ENCODE assay signal across 1 cellular context in the genomic region with DNA sequence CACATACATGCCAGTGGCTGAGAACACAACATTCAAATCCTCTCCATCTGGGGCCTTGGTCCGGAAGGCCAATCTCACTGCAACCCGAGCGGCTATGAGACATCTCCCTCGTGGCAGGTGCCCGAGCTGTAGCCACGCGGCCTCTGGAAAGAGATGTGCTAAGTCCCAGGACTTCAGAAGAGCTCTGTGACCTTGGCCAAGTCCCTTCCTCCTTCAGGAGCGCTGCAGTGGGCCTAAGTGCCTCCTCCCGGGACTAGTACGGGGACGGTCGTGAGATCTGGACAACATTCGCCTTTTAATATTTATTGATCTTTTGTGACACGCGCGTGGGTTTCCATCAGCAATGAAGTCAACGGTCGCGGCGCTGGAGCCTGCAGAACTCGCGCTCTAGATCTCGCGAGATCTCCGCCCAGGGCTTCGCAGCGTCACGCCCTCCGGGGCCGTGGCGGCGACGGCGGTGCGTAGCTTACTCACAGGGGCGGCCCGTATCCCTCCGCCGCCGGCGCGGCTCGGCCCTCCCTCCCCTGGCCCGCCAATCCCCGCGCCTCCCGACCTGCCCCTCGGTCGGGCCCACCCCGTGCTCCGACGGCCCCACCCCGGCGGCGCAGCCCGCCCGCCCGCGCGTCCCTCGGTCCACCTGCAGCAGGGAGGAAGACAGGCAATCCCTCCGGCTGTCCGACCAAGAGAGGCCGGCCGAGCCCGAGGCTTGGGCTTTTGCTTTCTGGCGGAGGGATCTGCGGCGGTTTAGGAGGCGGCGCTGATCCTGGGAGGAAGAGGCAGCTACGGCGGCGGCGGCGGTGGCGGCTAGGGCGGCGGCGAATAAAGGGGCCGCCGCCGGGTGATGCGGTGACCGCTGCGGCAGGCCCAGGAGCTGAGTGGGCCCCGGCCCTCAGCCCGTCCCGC.
A peak's percentile ranks its signal among the peaks of the same experiment; 100 is the strongest.
TF ChIP-seq lines count a peak whose summit lies in the region.

A gene (plus strand): TSS at position 588 of the 903 bp plus-strand sequence. CDS start 453 bp downstream, outside the sequence.

TF ChIP-seq in HepG2, 621 proteins besides CTCF, POLR2A, EP300 and RAD21 (continued from another document):
- TF ChIP-seq, protein P1, sequence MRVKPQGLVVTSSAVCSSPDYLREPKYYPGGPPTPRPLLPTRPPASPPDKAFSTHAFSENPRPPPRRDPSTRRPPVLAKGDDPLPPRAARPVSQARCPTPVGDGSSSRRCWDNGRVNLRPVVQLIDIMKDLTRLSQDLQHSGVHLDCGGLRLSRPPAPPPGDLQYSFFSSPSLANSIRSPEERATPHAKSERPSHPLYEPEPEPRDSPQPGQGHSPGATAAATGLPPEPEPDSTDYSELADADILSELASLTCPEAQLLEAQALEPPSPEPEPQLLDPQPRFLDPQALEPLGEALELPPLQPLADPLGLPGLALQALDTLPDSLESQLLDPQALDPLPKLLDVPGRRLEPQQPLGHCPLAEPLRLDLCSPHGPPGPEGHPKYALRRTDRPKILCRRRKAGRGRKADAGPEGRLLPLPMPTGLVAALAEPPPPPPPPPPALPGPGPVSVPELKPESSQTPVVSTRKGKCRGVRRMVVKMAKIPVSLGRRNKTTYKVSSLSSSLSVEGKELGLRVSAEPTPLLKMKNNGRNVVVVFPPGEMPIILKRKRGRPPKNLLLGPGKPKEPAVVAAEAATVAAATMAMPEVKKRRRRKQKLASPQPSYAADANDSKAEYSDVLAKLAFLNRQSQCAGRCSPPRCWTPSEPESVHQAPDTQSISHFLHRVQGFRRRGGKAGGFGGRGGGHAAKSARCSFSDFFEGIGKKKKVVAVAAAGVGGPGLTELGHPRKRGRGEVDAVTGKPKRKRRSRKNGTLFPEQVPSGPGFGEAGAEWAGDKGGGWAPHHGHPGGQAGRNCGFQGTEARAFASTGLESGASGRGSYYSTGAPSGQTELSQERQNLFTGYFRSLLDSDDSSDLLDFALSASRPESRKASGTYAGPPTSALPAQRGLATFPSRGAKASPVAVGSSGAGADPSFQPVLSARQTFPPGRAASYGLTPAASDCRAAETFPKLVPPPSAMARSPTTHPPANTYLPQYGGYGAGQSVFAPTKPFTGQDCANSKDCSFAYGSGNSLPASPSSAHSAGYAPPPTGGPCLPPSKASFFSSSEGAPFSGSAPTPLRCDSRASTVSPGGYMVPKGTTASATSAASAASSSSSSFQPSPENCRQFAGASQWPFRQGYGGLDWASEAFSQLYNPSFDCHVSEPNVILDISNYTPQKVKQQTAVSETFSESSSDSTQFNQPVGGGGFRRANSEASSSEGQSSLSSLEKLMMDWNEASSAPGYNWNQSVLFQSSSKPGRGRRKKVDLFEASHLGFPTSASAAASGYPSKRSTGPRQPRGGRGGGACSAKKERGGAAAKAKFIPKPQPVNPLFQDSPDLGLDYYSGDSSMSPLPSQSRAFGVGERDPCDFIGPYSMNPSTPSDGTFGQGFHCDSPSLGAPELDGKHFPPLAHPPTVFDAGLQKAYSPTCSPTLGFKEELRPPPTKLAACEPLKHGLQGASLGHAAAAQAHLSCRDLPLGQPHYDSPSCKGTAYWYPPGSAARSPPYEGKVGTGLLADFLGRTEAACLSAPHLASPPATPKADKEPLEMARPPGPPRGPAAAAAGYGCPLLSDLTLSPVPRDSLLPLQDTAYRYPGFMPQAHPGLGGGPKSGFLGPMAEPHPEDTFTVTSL (CRISPR knock-in tag; IDR thresholded peaks at IDR 0.05; ENCODE audit: borderline replicate concordance): no peak
- TF ChIP-seq ZNF768 (CRISPR knock-in tag; IDR thresholded peaks at IDR 0.05) (peak; percentile 43), FOXJ3 (CRISPR knock-in tag; IDR thresholded peaks at IDR 0.05; ENCODE audit: borderline replicate concordance) (no peak; the same call in 1 of the 2 replicates), CC2D1A (CRISPR knock-in tag; IDR thresholded peaks at IDR 0.05) (no peak), HOXA9 (CRISPR knock-in tag; IDR thresholded peaks at IDR 0.05; ENCODE audit: borderline replicate concordance) (peak; percentile 88; the same call in 1 of the 2 replicates), FOXM1 (CRISPR knock-in tag; IDR thresholded peaks at IDR 0.05) (peak; percentile 47; the same call in 1 of the 2 replicates), ZBTB38 (CRISPR knock-in tag; IDR thresholded peaks at IDR 0.05) (peak; percentile 30; the same call in 1 of the 2 replicates), POGZ (CRISPR knock-in tag; IDR thresholded peaks at IDR 0.05) (peak; percentile 89)
- TF ChIP-seq, protein P2, sequence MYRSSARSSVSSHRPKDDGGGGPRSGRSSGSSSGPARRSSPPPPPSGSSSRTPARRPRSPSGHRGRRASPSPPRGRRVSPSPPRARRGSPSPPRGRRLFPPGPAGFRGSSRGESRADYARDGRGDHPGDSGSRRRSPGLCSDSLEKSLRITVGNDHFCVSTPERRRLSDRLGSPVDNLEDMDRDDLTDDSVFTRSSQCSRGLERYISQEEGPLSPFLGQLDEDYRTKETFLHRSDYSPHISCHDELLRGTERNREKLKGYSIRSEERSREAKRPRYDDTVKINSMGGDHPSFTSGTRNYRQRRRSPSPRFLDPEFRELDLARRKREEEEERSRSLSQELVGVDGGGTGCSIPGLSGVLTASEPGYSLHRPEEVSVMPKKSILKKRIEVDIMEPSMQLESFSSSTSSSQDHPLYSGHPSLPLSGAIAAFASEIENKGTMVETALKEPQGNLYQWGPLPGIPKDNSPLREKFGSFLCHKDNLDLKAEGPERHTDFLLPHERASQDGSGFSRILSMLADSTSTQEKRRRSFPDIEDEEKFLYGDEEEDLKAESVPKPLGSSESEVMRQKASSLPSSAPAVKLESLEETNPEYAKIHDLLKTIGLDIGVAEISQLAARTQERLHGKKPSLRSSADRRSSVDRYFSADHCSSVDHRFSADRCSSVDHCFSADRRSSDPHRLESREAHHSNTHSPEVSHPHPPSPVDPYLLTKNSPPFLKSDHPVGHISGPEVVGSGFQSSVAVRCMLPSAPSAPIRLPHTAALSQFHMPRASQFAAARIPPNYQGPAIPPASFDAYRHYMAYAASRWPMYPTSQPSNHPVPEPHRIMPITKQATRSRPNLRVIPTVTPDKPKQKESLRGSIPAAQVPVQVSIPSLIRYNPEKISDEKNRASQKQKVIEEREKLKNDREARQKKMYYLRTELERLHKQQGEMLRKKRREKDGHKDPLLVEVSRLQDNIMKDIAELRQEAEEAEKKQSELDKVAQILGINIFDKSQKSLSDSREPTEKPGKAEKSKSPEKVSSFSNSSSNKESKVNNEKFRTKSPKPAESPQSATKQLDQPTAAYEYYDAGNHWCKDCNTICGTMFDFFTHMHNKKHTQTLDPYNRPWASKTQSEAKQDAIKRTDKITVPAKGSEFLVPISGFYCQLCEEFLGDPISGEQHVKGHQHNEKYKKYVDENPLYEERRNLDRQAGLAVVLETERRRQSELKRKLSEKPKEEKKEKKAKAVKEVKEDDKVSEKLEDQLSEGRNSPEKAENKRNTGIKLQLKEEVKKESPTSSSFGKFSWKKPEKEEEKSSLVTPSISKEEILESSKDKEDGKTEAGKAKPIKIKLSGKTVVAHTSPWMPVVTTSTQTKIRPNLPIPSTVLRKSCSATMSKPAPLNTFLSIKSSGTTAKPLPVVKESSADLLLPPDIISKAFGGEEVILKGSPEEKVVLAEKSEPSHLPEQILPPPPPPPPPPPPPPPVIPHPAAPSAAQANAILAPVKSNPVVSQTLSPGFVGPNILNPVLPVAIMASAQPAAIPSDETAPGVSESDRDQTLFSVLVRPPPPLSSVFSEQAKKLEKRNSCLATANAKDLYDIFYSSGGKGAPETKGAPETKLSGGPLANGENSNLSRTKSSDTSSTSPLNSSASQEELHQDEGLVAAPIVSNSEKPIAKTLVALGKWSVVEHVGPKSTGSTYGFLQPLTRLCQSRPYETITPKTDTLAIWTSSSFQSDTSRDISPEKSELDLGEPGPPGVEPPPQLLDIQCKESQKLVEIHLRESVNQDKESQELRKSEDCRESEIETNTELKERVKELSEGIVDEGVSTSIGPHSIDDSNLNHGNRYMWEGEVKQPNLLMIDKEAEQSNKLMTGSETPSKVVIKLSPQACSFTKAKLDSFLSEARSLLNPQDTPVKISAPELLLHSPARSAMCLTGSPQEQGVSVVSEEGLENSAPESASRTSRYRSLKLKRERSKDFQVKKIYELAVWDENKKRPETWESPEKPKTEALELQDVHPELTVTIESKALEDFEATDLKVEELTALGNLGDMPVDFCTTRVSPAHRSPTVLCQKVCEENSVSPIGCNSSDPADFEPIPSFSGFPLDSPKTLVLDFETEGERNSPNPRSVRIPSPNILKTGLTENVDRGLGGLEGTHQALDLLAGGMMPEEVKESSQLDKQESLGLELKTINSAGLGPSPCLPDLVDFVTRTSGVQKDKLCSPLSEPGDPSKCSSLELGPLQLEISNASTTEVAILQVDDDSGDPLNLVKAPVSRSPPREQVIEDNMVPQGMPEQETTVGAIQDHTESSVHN (CRISPR knock-in tag; IDR thresholded peaks at IDR 0.05): no peak
- TF ChIP-seq, protein P3, sequence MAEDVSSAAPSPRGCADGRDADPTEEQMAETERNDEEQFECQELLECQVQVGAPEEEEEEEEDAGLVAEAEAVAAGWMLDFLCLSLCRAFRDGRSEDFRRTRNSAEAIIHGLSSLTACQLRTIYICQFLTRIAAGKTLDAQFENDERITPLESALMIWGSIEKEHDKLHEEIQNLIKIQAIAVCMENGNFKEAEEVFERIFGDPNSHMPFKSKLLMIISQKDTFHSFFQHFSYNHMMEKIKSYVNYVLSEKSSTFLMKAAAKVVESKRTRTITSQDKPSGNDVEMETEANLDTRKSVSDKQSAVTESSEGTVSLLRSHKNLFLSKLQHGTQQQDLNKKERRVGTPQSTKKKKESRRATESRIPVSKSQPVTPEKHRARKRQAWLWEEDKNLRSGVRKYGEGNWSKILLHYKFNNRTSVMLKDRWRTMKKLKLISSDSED (CRISPR knock-in tag; IDR thresholded peaks at IDR 0.05): no peak
- TF ChIP-seq, protein P4, sequence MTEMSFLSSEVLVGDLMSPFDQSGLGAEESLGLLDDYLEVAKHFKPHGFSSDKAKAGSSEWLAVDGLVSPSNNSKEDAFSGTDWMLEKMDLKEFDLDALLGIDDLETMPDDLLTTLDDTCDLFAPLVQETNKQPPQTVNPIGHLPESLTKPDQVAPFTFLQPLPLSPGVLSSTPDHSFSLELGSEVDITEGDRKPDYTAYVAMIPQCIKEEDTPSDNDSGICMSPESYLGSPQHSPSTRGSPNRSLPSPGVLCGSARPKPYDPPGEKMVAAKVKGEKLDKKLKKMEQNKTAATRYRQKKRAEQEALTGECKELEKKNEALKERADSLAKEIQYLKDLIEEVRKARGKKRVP (CRISPR knock-in tag; IDR thresholded peaks at IDR 0.05): peak in 1 of 2 experiments; percentile 52; a peak in 2 of 4 replicates
